11 cellular contexts compared by ENCODE assay signal in the genomic region with DNA sequence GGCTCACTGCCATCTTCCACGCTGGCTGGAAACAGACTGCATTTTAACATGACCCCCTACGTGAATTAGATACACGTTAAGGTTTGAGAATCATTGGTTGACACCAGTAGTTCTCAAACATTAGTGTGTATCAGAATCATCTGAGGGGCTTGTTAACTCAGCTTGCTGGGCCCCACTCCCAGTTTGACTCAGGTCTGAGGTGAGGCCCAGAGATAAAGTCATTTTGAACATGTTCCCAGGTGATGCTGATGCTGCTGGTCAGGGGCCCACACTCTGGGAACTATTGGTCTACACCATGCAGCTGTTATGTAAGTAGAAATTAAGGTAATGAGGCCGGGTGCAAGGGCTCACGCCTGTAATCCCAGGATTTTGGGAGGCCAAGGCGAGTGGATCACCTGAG. TPM values are rescaled to one million over a fixed set of nuclear protein-coding genes. Genes with fewer than 3 reads are reported as not detected.
DNase-seq lines count a peak whose midpoint lies in the region; ATAC-seq, FAIRE-seq and TF ChIP-seq lines count a peak whose summit lies in the region.
"Had no signal": no experiment of that assay in that cellular context is flagged by ENCODE, and none has a peak within 500 bp of the region (broad histone marks: within the 10 kb centered on the region; RNA-seq: fewer than 3 reads in every experiment).

No MANE protein-coding gene starts in this region.

- peak overlapping the region; percentile 66 for H3K9ac ChIP-seq in SU-DHL-6 (ENCODE audit: low read length)

- DNase-seq in activated CD4-positive, alpha-beta T cell treated with anti-CD3 and anti-CD28 coated beads, Interleukin-2, amount 10 ng/mL, durations not matched to agents 24 days and 14 days, result no peak
- DNase-seq in activated CD4-positive, alpha-beta T cell treated with anti-CD3 and anti-CD28 coated beads, Interleukin-2, amount 50 U/mL, for 4 hours, result no peak
- DNase-seq in NCI-H526 treated with DMSO at 0.1 percent for 48 hours (lab: John Stamatoyannopoulos, UW) (no peak), HTR-8/SVneo (ENCODE audit: insufficient read length, low spot score) (no peak)
- DNase-seq: amniotic stem cell, H7, NCI-H226 had no signal

- no peaks in the 10 kb centered on the region for H4K20me1 ChIP-seq in SU-DHL-6 (ENCODE audit: low read depth, low read length)

- no peak for TF ChIP-seq CTCF in SU-DHL-6 (IDR thresholded peaks at IDR 0.05; ENCODE audit: insufficient read depth, low read length, poor library complexity, severe bottlenecking)
- no peak for TF ChIP-seq CTCF in gastroesophageal sphincter (IDR thresholded peaks at IDR 0.05)

- peak overlapping the region; percentile 73 for H3K4me2 ChIP-seq in SU-DHL-6 (ENCODE audit: low read depth, low read length, poor library complexity, severe bottlenecking)

- H3K27ac ChIP-seq in SU-DHL-6 (ENCODE audit: low read depth, low read length), result peak overlapping the region; percentile 76
- H3K27ac ChIP-seq in gastroesophageal sphincter, result peak overlapping the region in 3 of 4 donors; percentile 96 to 98 (median 98)

- H3K9me3 ChIP-seq in SU-DHL-6 (ENCODE audit: insufficient read depth, low read length) (peaks cover 4% of the 10 kb centered on the region; the same call in 1 of the 2 replicates), gastroesophageal sphincter (no peaks in the 10 kb centered on the region)

- H3K36me3 Mint-ChIP-seq in activated CD4-positive, alpha-beta T cell treated with anti-CD3 and anti-CD28 coated beads, Interleukin-2, amount 10 ng/mL, durations not matched to agents 24 days and 14 days (ENCODE audit: low read depth), result peaks cover 21% of the 10 kb centered on the region
- peaks cover 15% of the 10 kb centered on the region for H3K36me3 Mint-ChIP-seq in stimulated activated memory B cell treated with anti-CD40 and anti-IgM and Interleukin-4, amounts not matched to agents 10 μg/mL and 1 μg/mL and 100 μg/mL, for 72 hours

- peak overlapping the region; percentile 96 for H3K4me3 Mint-ChIP-seq in activated CD4-positive, alpha-beta T cell treated with anti-CD3 and anti-CD28 coated beads, Interleukin-2, amount 10 ng/mL, durations not matched to agents 24 days and 14 days
- H3K4me3 Mint-ChIP-seq in stimulated activated memory B cell treated with anti-CD40 and anti-IgM and Interleukin-4, amounts not matched to agents 10 μg/mL and 1 μg/mL and 100 μg/mL, for 72 hours, result peak overlapping the region; percentile 99

- no peak for TF ChIP-seq EP300 in gastroesophageal sphincter (IDR thresholded peaks at IDR 0.05)

- H3K4me3 ChIP-seq in SU-DHL-6 (ENCODE audit: insufficient read depth, low read length, poor library complexity, severe bottlenecking) (peak overlapping the region; percentile 60), gastroesophageal sphincter (peak overlapping the region in 1 of 2 donors; percentile 79)

- H3F3A ChIP-seq in SU-DHL-6 (ENCODE audit: insufficient read depth), result peaks cover 37% of the 10 kb centered on the region

- intact Hi-C loops in activated CD4-positive, alpha-beta T cell treated with anti-CD3 and anti-CD28 coated beads, Interleukin-2, amount 10 ng/mL, durations not matched to agents 24 days and 14 days (cut with micrococcal nuclease), result no loop called here

- no peaks in the 10 kb centered on the region for H3K36me3 ChIP-seq in SU-DHL-6 (ENCODE audit: low read length)
- peaks cover 0 to 29% of the 10 kb centered on the region in 2 donors for H3K36me3 ChIP-seq in gastroesophageal sphincter

- no peaks in the 10 kb centered on the region for H3K27me3 ChIP-seq in SU-DHL-6 (ENCODE audit: low read length)
- no peaks in the 10 kb centered on the region for H3K27me3 ChIP-seq in gastroesophageal sphincter

- H3K27me3 Mint-ChIP-seq in activated CD4-positive, alpha-beta T cell treated with anti-CD3 and anti-CD28 coated beads, Interleukin-2, amount 10 ng/mL, durations not matched to agents 24 days and 14 days, result no peaks in the 10 kb centered on the region
- H3K27me3 Mint-ChIP-seq in stimulated activated memory B cell treated with anti-CD40 and anti-IgM and Interleukin-4, amounts not matched to agents 10 μg/mL and 1 μg/mL and 100 μg/mL, for 72 hours, result no peaks in the 10 kb centered on the region

- H3K9me2 ChIP-seq in SU-DHL-6 (replicated peaks; ENCODE audit: insufficient read depth, low read length), result no peaks in the 10 kb centered on the region

- H3K4me1 Mint-ChIP-seq in activated CD4-positive, alpha-beta T cell treated with anti-CD3 and anti-CD28 coated beads, Interleukin-2, amount 10 ng/mL, durations not matched to agents 24 days and 14 days, result peaks cover 21% of the 10 kb centered on the region
- H3K4me1 Mint-ChIP-seq in stimulated activated memory B cell treated with anti-CD40 and anti-IgM and Interleukin-4, amounts not matched to agents 10 μg/mL and 1 μg/mL and 100 μg/mL, for 72 hours, result peaks cover 56% of the 10 kb centered on the region

- no peaks in the 10 kb centered on the region for H3K9me3 Mint-ChIP-seq in activated CD4-positive, alpha-beta T cell treated with anti-CD3 and anti-CD28 coated beads, Interleukin-2, amount 10 ng/mL, durations not matched to agents 24 days and 14 days
- no peaks in the 10 kb centered on the region for H3K9me3 Mint-ChIP-seq in stimulated activated memory B cell treated with anti-CD40 and anti-IgM and Interleukin-4, amounts not matched to agents 10 μg/mL and 1 μg/mL and 100 μg/mL, for 72 hours

- TF ChIP-seq POLR2A in gastroesophageal sphincter (IDR thresholded peaks at IDR 0.05), result no peak

- WGBS in gastroesophageal sphincter (ENCODE audit: low coverage in 1 of 2), 2 donors, result 71 to 80% methylated on average over 5 to 6 of the region's 6 CpGs

- peaks cover 19% of the 10 kb centered on the region for H3K79me2 ChIP-seq in SU-DHL-6 (ENCODE audit: insufficient read depth, low read length)

- ATAC-seq in gastroesophageal sphincter, result no peak
- ATAC-seq in stimulated activated memory B cell treated with anti-CD40 and anti-IgM and Interleukin-4, amounts not matched to agents 10 μg/mL and 1 μg/mL and 100 μg/mL, for 72 hours, result no peak
- ATAC-seq in HG02642 (IDR thresholded peaks at IDR 0.05; ENCODE audit: poor library complexity, unreplicated experiment), result no peak

- H3K27ac Mint-ChIP-seq in activated CD4-positive, alpha-beta T cell treated with anti-CD3 and anti-CD28 coated beads, Interleukin-2, amount 10 ng/mL, durations not matched to agents 24 days and 14 days, result peak overlapping the region; percentile 98
- peak overlapping the region; percentile 97 for H3K27ac Mint-ChIP-seq in stimulated activated memory B cell treated with anti-CD40 and anti-IgM and Interleukin-4, amounts not matched to agents 10 μg/mL and 1 μg/mL and 100 μg/mL, for 72 hours

- FAIRE-seq in HTR-8/SVneo (lab: Jason Lieb, UNC), result no peak

- H3K4me1 ChIP-seq in gastroesophageal sphincter, result peaks cover 0 to 41% (median 6%) of the 10 kb centered on the region in 3 donors

- H2AFZ ChIP-seq in SU-DHL-6 (ENCODE audit: low read depth, low read length, severe bottlenecking), result no peak overlapping the region

RNA-seq across cellular contexts. Expression of a gene that starts 1.3 kb away (rescaled TPM):
- 58.6 and 61.6 TPM in 2 replicates for total RNA-seq in activated CD4-positive, alpha-beta T cell treated with anti-CD3 and anti-CD28 coated beads, Interleukin-2, amount 10 ng/mL, durations not matched to agents 24 days and 14 days
- total RNA-seq in gastroesophageal sphincter, result 10 to 100 TPM; 39.5 to 50.2 (median 47.3) TPM

RNA-seq across cellular contexts. Expression of a gene that starts 10.6 kb away (rescaled TPM):
- 40.6 and 51.3 TPM in 2 replicates for total RNA-seq in activated CD4-positive, alpha-beta T cell treated with anti-CD3 and anti-CD28 coated beads, Interleukin-2, amount 10 ng/mL, durations not matched to agents 24 days and 14 days
- total RNA-seq in gastroesophageal sphincter, result 100 to 1,000 TPM in 1 of 4 donors, 10 to 100 TPM in 3; 39.2 to 127 (median 68.6) TPM

RNA-seq across cellular contexts. Expression of a gene that starts 53.9 kb away (rescaled TPM):
- 0.82 and 0.92 TPM in 2 replicates for total RNA-seq in activated CD4-positive, alpha-beta T cell treated with anti-CD3 and anti-CD28 coated beads, Interleukin-2, amount 10 ng/mL, durations not matched to agents 24 days and 14 days
- 10 to 100 TPM in 2 of 4 donors, 1 to 10 TPM in 2; 6.5 to 13.9 (median 10.0) TPM for total RNA-seq in gastroesophageal sphincter
